ENCODE assay signal across 25 cellular contexts in the genomic region with DNA sequence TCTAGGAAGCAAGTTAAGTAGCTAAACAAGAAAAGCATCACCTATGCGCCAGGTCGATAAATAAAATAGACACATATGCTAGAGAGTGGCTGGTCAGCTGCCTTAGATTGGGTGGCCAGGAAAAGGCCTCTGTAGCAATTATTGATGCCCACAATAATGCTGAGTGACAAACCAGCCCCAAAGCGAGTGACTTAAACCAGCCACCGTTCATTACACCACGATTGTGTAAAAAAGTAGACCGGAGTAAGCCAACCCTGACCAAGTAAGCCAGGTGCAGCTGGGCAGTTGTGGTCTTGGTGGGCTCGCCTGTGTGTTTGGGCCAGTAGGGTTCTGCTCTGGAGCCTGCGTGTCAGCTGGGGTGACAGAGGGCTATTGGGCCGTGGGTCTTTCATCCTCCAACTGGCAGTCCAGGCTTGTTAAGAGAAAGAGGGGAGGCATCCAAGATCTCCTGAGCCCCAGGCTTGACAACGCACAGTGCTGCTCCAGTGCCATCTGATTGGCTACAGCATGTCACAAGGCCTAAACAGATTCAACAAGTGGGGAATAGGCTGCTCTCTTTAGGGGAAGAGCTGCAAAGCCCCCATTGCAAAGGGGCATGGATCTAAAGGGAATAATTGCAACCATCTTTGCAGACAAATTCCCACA.
DNase-seq lines count a peak whose midpoint lies in the region; ATAC-seq and TF ChIP-seq lines count a peak whose summit lies in the region.
"Had no signal": no experiment of that assay in that cellular context is flagged by ENCODE, and none has a peak within 500 bp of the region (broad histone marks: within the 10 kb centered on the region; RNA-seq: fewer than 3 reads in every experiment).

No MANE protein-coding gene starts in this region.

- H3K9me3 ChIP-seq in BE2C, result no peaks in the 10 kb centered on the region
- H3K9me3 ChIP-seq: esophagus muscularis mucosa, left lung, ovary, SK-N-SH, transverse colon had no signal

- peak; percentile 1 for DNase-seq in activated CD4-positive, alpha-beta memory T cell treated with anti-CD3 and anti-CD28 coated beads for 36 hours
- no peak for DNase-seq in activated CD4-positive, alpha-beta memory T cell treated with anti-CD3 and anti-CD28 coated beads, Interleukin-2, amount 10 ng/mL, durations not matched to agents 7 days and 5 days
- peak; percentile 44 for DNase-seq in NCI-H1105 (lab: John Stamatoyannopoulos, UW)
- DNase-seq in coronary artery (ENCODE audit: low spot score), result peak; percentile 50
- DNase-seq in stimulated activated effector memory CD8-positive, alpha-beta T cell treated with anti-CD3 and anti-CD28 coated beads, Interleukin-12 subunit alpha, Interleukin-12 subunit beta, amount 100 ng/mL, for 72 hours (ENCODE audit: low spot score in 2 of 2), result no peak
- no peak for DNase-seq in BE2C
- no peak for DNase-seq in pons (ENCODE audit: low spot score)
- DNase-seq: activated CD4-positive, alpha-beta T cell treated with anti-CD3 and anti-CD28 coated beads, Interleukin-2, amount 50 U/mL, for 4 hours; activated naive CD4-positive, alpha-beta T cell; activated T-cell treated with anti-CD3 and anti-CD28 coated beads for 4 hours; foreskin melanocyte; KG1; natural killer cell; NCI-H1694 treated with DMSO at 0.1 percent for 48 hours; NCI-H82; SK-N-SH; stimulated activated naive CD8-positive, alpha-beta T cell treated with anti-CD3 and anti-CD28 coated beads, Interleukin-15, amount 100 ng/mL, for 72 hours; transverse colon; WERI-Rb-1 had no signal

- CTCF ChIA-PET in activated CD4-positive, alpha-beta memory T cell treated with anti-CD3 and anti-CD28 coated beads for 36 hours (lab: Charles Lee), result interaction anchor here (1.1 to 12.0 kb wide), 3 partner anchors 12 to 228 kb away, joined by 3 to 418 read pairs (median 9); no protein-coding TSS in a partner anchor
- CTCF ChIA-PET in activated CD4-positive, alpha-beta memory T cell treated with anti-CD3 and anti-CD28 coated beads, Interleukin-2, amount 10 ng/mL, durations not matched to agents 7 days and 5 days (lab: Charles Lee), result interaction anchor here (1.6 to 9.5 kb wide), 2 partner anchors 41 to 230 kb away, joined by 4 to 212 read pairs; no protein-coding TSS in a partner anchor

- ATAC-seq in stimulated activated effector memory CD8-positive, alpha-beta T cell treated with anti-CD3 and anti-CD28 coated beads, Interleukin-12 subunit alpha, Interleukin-12 subunit beta, amount 100 ng/mL, for 72 hours, result no peak
- no peak for ATAC-seq in GM21526 (IDR thresholded peaks at IDR 0.05; ENCODE audit: low FRiP score, unreplicated experiment)
- ATAC-seq: left lung; natural killer cell; stimulated activated naive CD8-positive, alpha-beta T cell treated with anti-CD3 and anti-CD28 coated beads, Interleukin-15, amount 100 ng/mL, for 72 hours had no signal

- H3K4me1 ChIP-seq in BE2C, result no peaks in the 10 kb centered on the region

- no peaks in the 10 kb centered on the region for H3K27me3 Mint-ChIP-seq in activated CD4-positive, alpha-beta memory T cell treated with anti-CD3 and anti-CD28 coated beads for 36 hours
- no peaks in the 10 kb centered on the region for H3K27me3 Mint-ChIP-seq in activated CD4-positive, alpha-beta memory T cell treated with anti-CD3 and anti-CD28 coated beads, Interleukin-2, amount 10 ng/mL, durations not matched to agents 7 days and 5 days
- H3K27me3 Mint-ChIP-seq: stimulated activated naive CD8-positive, alpha-beta T cell treated with anti-CD3 and anti-CD28 coated beads, Interleukin-15, amount 100 ng/mL, for 72 hours had no signal

- no peaks in the 10 kb centered on the region for H3K36me3 ChIP-seq in BE2C
- H3K36me3 ChIP-seq: left lung, ovary, transverse colon, WERI-Rb-1 had no signal

- no peaks in the 10 kb centered on the region for H3K36me3 Mint-ChIP-seq in activated CD4-positive, alpha-beta memory T cell treated with anti-CD3 and anti-CD28 coated beads for 36 hours
- H3K36me3 Mint-ChIP-seq in activated CD4-positive, alpha-beta memory T cell treated with anti-CD3 and anti-CD28 coated beads, Interleukin-2, amount 10 ng/mL, durations not matched to agents 7 days and 5 days (ENCODE audit: low read depth), result no peaks in the 10 kb centered on the region
- H3K36me3 Mint-ChIP-seq in stimulated activated effector memory CD8-positive, alpha-beta T cell treated with anti-CD3 and anti-CD28 coated beads, Interleukin-12 subunit alpha, Interleukin-12 subunit beta, amount 100 ng/mL, for 72 hours, result peaks cover 4% of the 10 kb centered on the region
- H3K36me3 Mint-ChIP-seq: natural killer cell had no signal

- H3K4me3 ChIP-seq in coronary artery (no peak overlapping the region), BE2C (ENCODE audit: low read depth, low read length) (no peak overlapping the region)
- H3K4me3 ChIP-seq: esophagus muscularis mucosa, left lung, ovary, transverse colon had no signal

- H3K4me1 Mint-ChIP-seq in activated CD4-positive, alpha-beta memory T cell treated with anti-CD3 and anti-CD28 coated beads for 36 hours (ENCODE audit: low read depth), result peaks cover 7% of the 10 kb centered on the region
- H3K4me1 Mint-ChIP-seq in activated CD4-positive, alpha-beta memory T cell treated with anti-CD3 and anti-CD28 coated beads, Interleukin-2, amount 10 ng/mL, durations not matched to agents 7 days and 5 days, result peaks cover 2% of the 10 kb centered on the region
- H3K4me1 Mint-ChIP-seq in stimulated activated effector memory CD8-positive, alpha-beta T cell treated with anti-CD3 and anti-CD28 coated beads, Interleukin-12 subunit alpha, Interleukin-12 subunit beta, amount 100 ng/mL, for 72 hours, result peaks cover 26% of the 10 kb centered on the region
- H3K4me1 Mint-ChIP-seq: natural killer cell had no signal

- no peaks in the 10 kb centered on the region for H3K9me3 Mint-ChIP-seq in activated CD4-positive, alpha-beta memory T cell treated with anti-CD3 and anti-CD28 coated beads for 36 hours
- H3K9me3 Mint-ChIP-seq in activated CD4-positive, alpha-beta memory T cell treated with anti-CD3 and anti-CD28 coated beads, Interleukin-2, amount 10 ng/mL, durations not matched to agents 7 days and 5 days, result no peaks in the 10 kb centered on the region
- no peaks in the 10 kb centered on the region for H3K9me3 Mint-ChIP-seq in stimulated activated effector memory CD8-positive, alpha-beta T cell treated with anti-CD3 and anti-CD28 coated beads, Interleukin-12 subunit alpha, Interleukin-12 subunit beta, amount 100 ng/mL, for 72 hours
- H3K9me3 Mint-ChIP-seq: natural killer cell; stimulated activated naive CD8-positive, alpha-beta T cell treated with anti-CD3 and anti-CD28 coated beads, Interleukin-15, amount 100 ng/mL, for 72 hours; T-helper 2 cell treated with Interferon-gamma antibody and Interleukin-4, amounts not matched to agents 5 μg/mL and 100 μg/mL, for 36 hours had no signal

- intact Hi-C loops in activated CD4-positive, alpha-beta memory T cell treated with anti-CD3 and anti-CD28 coated beads for 36 hours (cut with micrococcal nuclease), result no loop called here

- no peak overlapping the region for H3K27ac Mint-ChIP-seq in activated CD4-positive, alpha-beta memory T cell treated with anti-CD3 and anti-CD28 coated beads for 36 hours
- H3K27ac Mint-ChIP-seq in activated CD4-positive, alpha-beta memory T cell treated with anti-CD3 and anti-CD28 coated beads, Interleukin-2, amount 10 ng/mL, durations not matched to agents 7 days and 5 days, result no peak overlapping the region
- peak overlapping the region; percentile 10 for H3K27ac Mint-ChIP-seq in stimulated activated effector memory CD8-positive, alpha-beta T cell treated with anti-CD3 and anti-CD28 coated beads, Interleukin-12 subunit alpha, Interleukin-12 subunit beta, amount 100 ng/mL, for 72 hours
- H3K27ac Mint-ChIP-seq: natural killer cell; stimulated activated naive CD8-positive, alpha-beta T cell treated with anti-CD3 and anti-CD28 coated beads, Interleukin-15, amount 100 ng/mL, for 72 hours; T-helper 2 cell treated with Interferon-gamma antibody and Interleukin-4, amounts not matched to agents 5 μg/mL and 100 μg/mL, for 36 hours had no signal

- H3K27me3 ChIP-seq in BE2C, result no peaks in the 10 kb centered on the region
- H3K27me3 ChIP-seq: esophagus muscularis mucosa, left lung, ovary, transverse colon had no signal

- TF ChIP-seq CTCF in coronary artery (IDR thresholded peaks at IDR 0.05), result no peak
- no peak for TF ChIP-seq CTCF in BE2C (IDR thresholded peaks at IDR 0.05; ENCODE audit: low read depth, low read length)

- H3K4me3 Mint-ChIP-seq in activated CD4-positive, alpha-beta memory T cell treated with anti-CD3 and anti-CD28 coated beads for 36 hours, result no peak overlapping the region
- no peak overlapping the region for H3K4me3 Mint-ChIP-seq in activated CD4-positive, alpha-beta memory T cell treated with anti-CD3 and anti-CD28 coated beads, Interleukin-2, amount 10 ng/mL, durations not matched to agents 7 days and 5 days
- no peak overlapping the region for H3K4me3 Mint-ChIP-seq in stimulated activated effector memory CD8-positive, alpha-beta T cell treated with anti-CD3 and anti-CD28 coated beads, Interleukin-12 subunit alpha, Interleukin-12 subunit beta, amount 100 ng/mL, for 72 hours
- H3K4me3 Mint-ChIP-seq: natural killer cell; stimulated activated naive CD8-positive, alpha-beta T cell treated with anti-CD3 and anti-CD28 coated beads, Interleukin-15, amount 100 ng/mL, for 72 hours; T-helper 2 cell treated with Interferon-gamma antibody and Interleukin-4, amounts not matched to agents 5 μg/mL and 100 μg/mL, for 36 hours had no signal

- H3K27ac ChIP-seq in coronary artery, result no peak overlapping the region
- H3K27ac ChIP-seq: C4-2B, left lung, ovary, transverse colon, WERI-Rb-1 had no signal

- POLR2A ChIA-PET in activated CD4-positive, alpha-beta memory T cell treated with anti-CD3 and anti-CD28 coated beads for 36 hours (lab: Charles Lee), result no interaction called here
- POLR2A ChIA-PET in activated CD4-positive, alpha-beta memory T cell treated with anti-CD3 and anti-CD28 coated beads, Interleukin-2, amount 10 ng/mL, durations not matched to agents 7 days and 5 days (lab: Charles Lee), result no interaction called here

Comparison
In these comparisons a context has a peak if more than half of its experiments do, and no peak if none do; other contexts are left out.
1. DNase-seq: peak in activated CD4-positive, alpha-beta memory T cell treated with anti-CD3 and anti-CD28 coated beads for 36 hours (single experiment), NCI-H1105 (single experiment) and coronary artery (single experiment); none in activated CD4-positive, alpha-beta memory T cell treated with anti-CD3 and anti-CD28 coated beads, Interleukin-2, amount 10 ng/mL, durations not matched to agents 7 days and 5 days (single experiment), stimulated activated effector memory CD8-positive, alpha-beta T cell treated with anti-CD3 and anti-CD28 coated beads, Interleukin-12 subunit alpha, Interleukin-12 subunit beta, amount 100 ng/mL, for 72 hours (0 of 2), BE2C (single experiment) and pons (single experiment).